ENCODE assay signal across 8 cellular contexts in the genomic region with DNA sequence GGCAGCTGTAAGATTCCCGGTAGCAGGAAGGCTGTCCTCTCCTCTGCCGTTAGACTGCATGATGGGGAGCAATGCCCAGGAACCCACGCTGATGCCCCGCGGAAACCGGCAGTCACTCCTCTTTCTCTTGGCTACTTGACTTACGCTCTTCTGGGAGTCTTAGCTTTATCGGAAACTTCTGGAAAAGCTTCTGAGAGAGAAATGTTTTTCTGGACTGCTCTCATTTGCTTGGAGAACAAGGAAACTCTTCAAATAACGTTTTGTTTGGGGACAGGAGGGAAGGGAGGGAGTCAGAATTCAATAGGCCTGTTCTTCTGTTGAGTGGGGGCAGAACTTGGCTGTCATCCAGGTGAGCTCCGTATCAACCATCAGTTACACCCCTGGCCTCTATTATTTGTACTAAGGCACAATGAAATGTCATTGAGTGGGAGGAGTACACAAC.
A peak's percentile ranks its signal among the peaks of the same experiment; 100 is the strongest.
DNase-seq lines count a peak whose midpoint lies in the region; ATAC-seq and TF ChIP-seq lines count a peak whose summit lies in the region.

No MANE protein-coding gene starts in this region.

- peak overlapping the region; percentile 75 for H3K4me3 Mint-ChIP-seq in activated T-cell treated with anti-CD3 and anti-CD28 coated beads, Interleukin-2, amount 50 U/mL, for 24 hours

- peak overlapping the region; percentile 93 for H3K27ac Mint-ChIP-seq in activated T-cell treated with anti-CD3 and anti-CD28 coated beads, Interleukin-2, amount 50 U/mL, for 24 hours

- H3K4me3 ChIP-seq in fibroblast of mammary gland (ENCODE audit: control insufficient read depth, low read depth, low read length) = no peak overlapping the region

- H3K4me1 Mint-ChIP-seq in activated T-cell treated with anti-CD3 and anti-CD28 coated beads, Interleukin-2, amount 50 U/mL, for 24 hours (ENCODE audit: low read depth) = peaks cover 39% of the 10 kb centered on the region

- ATAC-seq in omental fat pad (ENCODE audit: low FRiP score) (peak; percentile 48), GM21381 (IDR thresholded peaks at IDR 0.05; ENCODE audit: unreplicated experiment) (no peak), GM21717 (IDR thresholded peaks at IDR 0.05; ENCODE audit: unreplicated experiment) (no peak), HG02763 (IDR thresholded peaks at IDR 0.05; ENCODE audit: unreplicated experiment) (no peak)

- TF ChIP-seq CTCF in fibroblast of mammary gland (conservative IDR thresholded peaks at IDR 0.05; ENCODE audit: control insufficient read depth, insufficient read depth, low read depth, low read length) (no peak), omental fat pad (IDR thresholded peaks at IDR 0.05) (no peak)

- DNase-seq in activated T-cell treated with anti-CD3 and anti-CD28 coated beads, Interleukin-2, amount 50 U/mL, for 24 hours = no peak
- no peak for DNase-seq in activated T-cell treated with anti-CD3 and anti-CD28 coated beads, Interleukin-2, amount 50 U/mL, for 48 hours
- peak; percentile 65 for DNase-seq in SW480 (ENCODE audit: low spot score)
- peak; percentile 46 for DNase-seq in fibroblast of mammary gland (ENCODE audit: low read depth)
- no peak for DNase-seq in omental fat pad (ENCODE audit: low spot score)

- no peaks in the 10 kb centered on the region for H3K9me3 Mint-ChIP-seq in activated T-cell treated with anti-CD3 and anti-CD28 coated beads, Interleukin-2, amount 50 U/mL, for 24 hours

- no peaks in the 10 kb centered on the region for H3K27me3 Mint-ChIP-seq in activated T-cell treated with anti-CD3 and anti-CD28 coated beads, Interleukin-2, amount 50 U/mL, for 24 hours

- H3K36me3 Mint-ChIP-seq in activated T-cell treated with anti-CD3 and anti-CD28 coated beads, Interleukin-2, amount 50 U/mL, for 24 hours (ENCODE audit: low read depth) = no peaks in the 10 kb centered on the region

Comparison
In these comparisons a context has a peak if more than half of its experiments do, and no peak if none do; other contexts are left out.
1. DNase-seq: peak in SW480 (single experiment) and fibroblast of mammary gland (single experiment); none in activated T-cell treated with anti-CD3 and anti-CD28 coated beads, Interleukin-2, amount 50 U/mL, for 24 hours (single experiment), activated T-cell treated with anti-CD3 and anti-CD28 coated beads, Interleukin-2, amount 50 U/mL, for 48 hours (0 of 2) and omental fat pad (single experiment).